In the genomic region with DNA sequence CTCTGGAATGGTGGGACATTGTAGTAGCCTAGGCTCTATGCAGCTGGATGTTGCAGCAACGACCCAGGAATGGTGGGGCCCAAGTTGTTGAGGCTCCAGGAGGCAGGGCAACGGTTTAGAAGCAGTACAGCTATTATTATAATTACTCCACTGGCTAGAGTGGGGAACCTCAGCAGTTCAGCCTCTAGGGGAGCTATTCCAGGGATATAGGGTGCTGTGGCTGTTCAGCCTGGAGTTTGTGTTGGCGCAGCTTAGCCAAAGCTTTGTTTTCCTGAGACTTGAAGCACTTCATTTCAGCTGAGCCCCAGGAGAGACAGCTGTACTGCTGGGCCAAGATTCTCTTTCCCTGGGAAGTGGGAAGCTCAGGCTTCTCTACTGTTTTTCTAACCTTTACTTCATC, we compare ENCODE assay signal across 1 cellular context.
TF ChIP-seq lines count a peak whose summit lies in the region.

No MANE protein-coding gene starts in this region.

TF ChIP-seq in GM23338, 12 proteins besides CTCF, POLR2A, EP300 and RAD21 (continued from another document):
- TF ChIP-seq ZNF114 (CRISPR knock-in tag; IDR thresholded peaks at IDR 0.05) (no peak), STAT1 (IDR thresholded peaks at IDR 0.05; ENCODE audit: unreplicated experiment) (no peak), POLR2AphosphoS5 (IDR thresholded peaks at IDR 0.05; ENCODE audit: low read depth) (no peak), CREB1 (CRISPR knock-in tag; IDR thresholded peaks at IDR 0.05; ENCODE audit: low read depth) (no peak), EZH2phosphoT487 (IDR thresholded peaks at IDR 0.05; ENCODE audit: unreplicated experiment) (no peak)
- TF ChIP-seq, protein P1, sequence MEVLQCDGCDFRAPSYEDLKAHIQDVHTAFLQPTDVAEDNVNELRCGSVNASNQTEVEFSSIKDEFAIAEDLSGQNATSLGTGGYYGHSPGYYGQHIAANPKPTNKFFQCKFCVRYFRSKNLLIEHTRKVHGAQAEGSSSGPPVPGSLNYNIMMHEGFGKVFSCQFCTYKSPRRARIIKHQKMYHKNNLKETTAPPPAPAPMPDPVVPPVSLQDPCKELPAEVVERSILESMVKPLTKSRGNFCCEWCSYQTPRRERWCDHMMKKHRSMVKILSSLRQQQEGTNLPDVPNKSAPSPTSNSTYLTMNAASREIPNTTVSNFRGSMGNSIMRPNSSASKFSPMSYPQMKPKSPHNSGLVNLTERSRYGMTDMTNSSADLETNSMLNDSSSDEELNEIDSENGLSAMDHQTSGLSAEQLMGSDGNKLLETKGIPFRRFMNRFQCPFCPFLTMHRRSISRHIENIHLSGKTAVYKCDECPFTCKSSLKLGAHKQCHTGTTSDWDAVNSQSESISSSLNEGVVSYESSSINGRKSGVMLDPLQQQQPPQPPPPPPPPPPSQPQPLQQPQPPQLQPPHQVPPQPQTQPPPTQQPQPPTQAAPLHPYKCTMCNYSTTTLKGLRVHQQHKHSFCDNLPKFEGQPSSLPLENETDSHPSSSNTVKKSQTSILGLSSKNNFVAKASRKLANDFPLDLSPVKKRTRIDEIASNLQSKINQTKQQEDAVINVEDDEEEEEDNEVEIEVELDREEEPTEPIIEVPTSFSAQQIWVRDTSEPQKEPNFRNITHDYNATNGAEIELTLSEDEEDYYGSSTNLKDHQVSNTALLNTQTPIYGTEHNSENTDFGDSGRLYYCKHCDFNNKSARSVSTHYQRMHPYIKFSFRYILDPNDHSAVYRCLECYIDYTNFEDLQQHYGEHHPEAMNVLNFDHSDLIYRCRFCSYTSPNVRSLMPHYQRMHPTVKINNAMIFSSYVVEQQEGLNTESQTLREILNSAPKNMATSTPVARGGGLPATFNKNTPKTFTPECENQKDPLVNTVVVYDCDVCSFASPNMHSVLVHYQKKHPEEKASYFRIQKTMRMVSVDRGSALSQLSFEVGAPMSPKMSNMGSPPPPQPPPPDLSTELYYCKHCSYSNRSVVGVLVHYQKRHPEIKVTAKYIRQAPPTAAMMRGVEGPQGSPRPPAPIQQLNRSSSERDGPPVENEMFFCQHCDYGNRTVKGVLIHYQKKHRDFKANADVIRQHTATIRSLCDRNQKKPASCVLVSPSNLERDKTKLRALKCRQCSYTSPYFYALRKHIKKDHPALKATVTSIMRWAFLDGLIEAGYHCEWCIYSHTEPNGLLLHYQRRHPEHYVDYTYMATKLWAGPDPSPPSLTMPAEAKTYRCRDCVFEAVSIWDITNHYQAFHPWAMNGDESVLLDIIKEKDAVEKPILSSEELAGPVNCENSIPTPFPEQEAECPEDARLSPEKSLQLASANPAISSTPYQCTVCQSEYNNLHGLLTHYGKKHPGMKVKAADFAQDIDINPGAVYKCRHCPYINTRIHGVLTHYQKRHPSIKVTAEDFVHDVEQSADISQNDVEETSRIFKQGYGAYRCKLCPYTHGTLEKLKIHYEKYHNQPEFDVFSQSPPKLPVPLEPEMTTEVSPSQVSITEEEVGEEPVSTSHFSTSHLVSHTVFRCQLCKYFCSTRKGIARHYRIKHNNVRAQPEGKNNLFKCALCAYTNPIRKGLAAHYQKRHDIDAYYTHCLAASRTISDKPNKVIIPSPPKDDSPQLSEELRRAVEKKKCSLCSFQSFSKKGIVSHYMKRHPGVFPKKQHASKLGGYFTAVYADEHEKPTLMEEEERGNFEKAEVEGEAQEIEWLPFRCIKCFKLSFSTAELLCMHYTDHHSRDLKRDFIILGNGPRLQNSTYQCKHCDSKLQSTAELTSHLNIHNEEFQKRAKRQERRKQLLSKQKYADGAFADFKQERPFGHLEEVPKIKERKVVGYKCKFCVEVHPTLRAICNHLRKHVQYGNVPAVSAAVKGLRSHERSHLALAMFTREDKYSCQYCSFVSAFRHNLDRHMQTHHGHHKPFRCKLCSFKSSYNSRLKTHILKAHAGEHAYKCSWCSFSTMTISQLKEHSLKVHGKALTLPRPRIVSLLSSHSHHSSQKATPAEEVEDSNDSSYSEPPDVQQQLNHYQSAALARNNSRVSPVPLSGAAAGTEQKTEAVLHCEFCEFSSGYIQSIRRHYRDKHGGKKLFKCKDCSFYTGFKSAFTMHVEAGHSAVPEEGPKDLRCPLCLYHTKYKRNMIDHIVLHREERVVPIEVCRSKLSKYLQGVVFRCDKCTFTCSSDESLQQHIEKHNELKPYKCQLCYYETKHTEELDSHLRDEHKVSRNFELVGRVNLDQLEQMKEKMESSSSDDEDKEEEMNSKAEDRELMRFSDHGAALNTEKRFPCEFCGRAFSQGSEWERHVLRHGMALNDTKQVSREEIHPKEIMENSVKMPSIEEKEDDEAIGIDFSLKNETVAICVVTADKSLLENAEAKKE (CRISPR knock-in tag; IDR thresholded peaks at IDR 0.05), result no peak
- TF ChIP-seq, protein P2, sequence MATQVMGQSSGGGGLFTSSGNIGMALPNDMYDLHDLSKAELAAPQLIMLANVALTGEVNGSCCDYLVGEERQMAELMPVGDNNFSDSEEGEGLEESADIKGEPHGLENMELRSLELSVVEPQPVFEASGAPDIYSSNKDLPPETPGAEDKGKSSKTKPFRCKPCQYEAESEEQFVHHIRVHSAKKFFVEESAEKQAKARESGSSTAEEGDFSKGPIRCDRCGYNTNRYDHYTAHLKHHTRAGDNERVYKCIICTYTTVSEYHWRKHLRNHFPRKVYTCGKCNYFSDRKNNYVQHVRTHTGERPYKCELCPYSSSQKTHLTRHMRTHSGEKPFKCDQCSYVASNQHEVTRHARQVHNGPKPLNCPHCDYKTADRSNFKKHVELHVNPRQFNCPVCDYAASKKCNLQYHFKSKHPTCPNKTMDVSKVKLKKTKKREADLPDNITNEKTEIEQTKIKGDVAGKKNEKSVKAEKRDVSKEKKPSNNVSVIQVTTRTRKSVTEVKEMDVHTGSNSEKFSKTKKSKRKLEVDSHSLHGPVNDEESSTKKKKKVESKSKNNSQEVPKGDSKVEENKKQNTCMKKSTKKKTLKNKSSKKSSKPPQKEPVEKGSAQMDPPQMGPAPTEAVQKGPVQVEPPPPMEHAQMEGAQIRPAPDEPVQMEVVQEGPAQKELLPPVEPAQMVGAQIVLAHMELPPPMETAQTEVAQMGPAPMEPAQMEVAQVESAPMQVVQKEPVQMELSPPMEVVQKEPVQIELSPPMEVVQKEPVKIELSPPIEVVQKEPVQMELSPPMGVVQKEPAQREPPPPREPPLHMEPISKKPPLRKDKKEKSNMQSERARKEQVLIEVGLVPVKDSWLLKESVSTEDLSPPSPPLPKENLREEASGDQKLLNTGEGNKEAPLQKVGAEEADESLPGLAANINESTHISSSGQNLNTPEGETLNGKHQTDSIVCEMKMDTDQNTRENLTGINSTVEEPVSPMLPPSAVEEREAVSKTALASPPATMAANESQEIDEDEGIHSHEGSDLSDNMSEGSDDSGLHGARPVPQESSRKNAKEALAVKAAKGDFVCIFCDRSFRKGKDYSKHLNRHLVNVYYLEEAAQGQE (IDR thresholded peaks at IDR 0.05; ENCODE audit: unreplicated experiment), result no peak
TF ChIP-seq in GM23338: peak in this region for 0.
